In genomic region chr11:353315-353857, GRCh38 we compare ENCODE assay signal across 8 cellular contexts. TPM values are rescaled to one million over a fixed set of nuclear protein-coding genes. Genes with fewer than 3 reads are reported as not detected.
DNase-seq lines count a peak whose midpoint lies in the region; ATAC-seq and TF ChIP-seq lines count a peak whose summit lies in the region.

No MANE protein-coding gene starts in this region.

- H3K27me3 ChIP-seq in cardiac muscle cell, result no peaks in the 10 kb centered on the region

- peaks cover 6% of the 10 kb centered on the region for H3K4me1 ChIP-seq in cardiac muscle cell (ENCODE audit: low read depth)

- BruUV-seq in Calu3 (replicated peaks; lab: Mats Ljungman, UMichigan), result no TSS peak

- POLR2A ChIA-PET in WTC11 (lab: Charles Lee), result no interaction called here

- peaks cover 20% of the 10 kb centered on the region for H3K27me3 Mint-ChIP-seq in Calu3 (ENCODE audit: unreplicated experiment)
- H3K27me3 Mint-ChIP-seq in WTC11 (ENCODE audit: low read depth), result peaks cover 5% of the 10 kb centered on the region

- H3K4me3 ChIP-seq in cardiac muscle cell, result no peak overlapping the region

- CTCF ChIA-PET in Calu3 (lab: Charles Lee), result no interaction called here
- CTCF ChIA-PET in WTC11 (lab: Charles Lee), result interaction anchor here (1.1 to 3.9 kb wide), 5 partner anchors 13 to 103 kb away, joined by 3 to 38 read pairs (median 5); no protein-coding TSS in a partner anchor

- no peaks in the 10 kb centered on the region for H3K9me3 Mint-ChIP-seq in Calu3 (ENCODE audit: low read depth, unreplicated experiment)
- peaks cover 5% of the 10 kb centered on the region; the same call in 1 of the 2 replicates for H3K9me3 Mint-ChIP-seq in WTC11

- ATAC-seq in WTC11, result peak; percentile 46
- no peak for ATAC-seq in HG03457 (IDR thresholded peaks at IDR 0.05; ENCODE audit: unreplicated experiment)
- no peak for ATAC-seq in HG02884 (IDR thresholded peaks at IDR 0.05; ENCODE audit: unreplicated experiment)

- no peaks in the 10 kb centered on the region for H3K9me3 ChIP-seq in cardiac muscle cell (ENCODE audit: low read depth)

- no peaks in the 10 kb centered on the region for H3K36me3 ChIP-seq in cardiac muscle cell

- intact Hi-C loops in Calu3 (cut with micrococcal nuclease; ENCODE audit: unreplicated experiment), result loop anchor here (10.0 kb wide), 1 partner anchor 49 kb away; the partner anchor contains the start of gene IFITM2
- intact Hi-C loops in posterior cingulate gyrus (cut with DNase I), result loop anchor here (10.0 kb wide), 2 partner anchors 49 to 99 kb away; partner anchors contain the start of gene IFITM2

- TF ChIP-seq CTCF in Calu3 (IDR thresholded peaks at IDR 0.05; ENCODE audit: unreplicated experiment), result no peak
- no peak for TF ChIP-seq CTCF in WTC11 (IDR thresholded peaks at IDR 0.05)
- TF ChIP-seq CTCF in cardiac muscle cell (IDR thresholded peaks at IDR 0.05; ENCODE audit: low read depth, low read length), result no peak

- H3K36me3 Mint-ChIP-seq in Calu3 (ENCODE audit: insufficient read depth, unreplicated experiment), result peaks cover 6% of the 10 kb centered on the region
- no peaks in the 10 kb centered on the region for H3K36me3 Mint-ChIP-seq in WTC11

- peak overlapping the region; percentile 47 for H3K27ac ChIP-seq in cardiac muscle cell

- H3K4me3 Mint-ChIP-seq in Calu3 (ENCODE audit: low read depth, unreplicated experiment) (no peak overlapping the region), WTC11 (no peak overlapping the region)

- H3K27ac Mint-ChIP-seq in Calu3 (ENCODE audit: unreplicated experiment) (peak overlapping the region; percentile 4), WTC11 (peak overlapping the region; percentile 80)

- H3K4me1 Mint-ChIP-seq in Calu3 (ENCODE audit: low read depth, unreplicated experiment) (peaks cover 30% of the 10 kb centered on the region), WTC11 (peaks cover 38% of the 10 kb centered on the region)

- DNase-seq in Calu3, result peak; percentile 25
- DNase-seq in WTC11 (ENCODE audit: low spot score), result no peak
- DNase-seq in cardiac muscle cell (ENCODE audit: low read depth in 1 of 2, low spot score in 1 of 2), result peak in 1 of 2 donors; percentile 91
- DNase-seq in posterior cingulate gyrus, result peak in 8 of 10 donors; percentile 57 to 92 (median 73)
- DNase-seq in germinal center (ENCODE audit: low spot score), result no peak
- no peak for DNase-seq in MV-4-11 (lab: John Stamatoyannopoulos, UW)

TF ChIP-seq in WTC11, 78 proteins besides CTCF, POLR2A, EP300 and RAD21:
- no peak for TF ChIP-seq FOXJ3 (CRISPR knock-in tag; IDR thresholded peaks at IDR 0.05; ENCODE audit: borderline replicate concordance)
- TF ChIP-seq ETV6 (CRISPR knock-in tag; IDR thresholded peaks at IDR 0.05), result no peak
- TF ChIP-seq GABPB1 (CRISPR knock-in tag; IDR thresholded peaks at IDR 0.05), result no peak
- no peak for TF ChIP-seq ZBTB21 (CRISPR knock-in tag; IDR thresholded peaks at IDR 0.05; ENCODE audit: borderline replicate concordance)
- TF ChIP-seq ZNF232 (CRISPR knock-in tag; IDR thresholded peaks at IDR 0.05), result no peak
- TF ChIP-seq RORB (CRISPR knock-in tag; IDR thresholded peaks at IDR 0.05), result no peak
- no peak for TF ChIP-seq ZSCAN18 (CRISPR knock-in tag; IDR thresholded peaks at IDR 0.05)
- no peak for TF ChIP-seq SMAD3 (CRISPR knock-in tag; IDR thresholded peaks at IDR 0.05; ENCODE audit: borderline replicate concordance)
- TF ChIP-seq TEAD1 (CRISPR knock-in tag; IDR thresholded peaks at IDR 0.05), result no peak
- no peak for TF ChIP-seq IRF2 (CRISPR knock-in tag; IDR thresholded peaks at IDR 0.05; ENCODE audit: borderline replicate concordance, low read depth)
- TF ChIP-seq ZNF671 (CRISPR knock-in tag; IDR thresholded peaks at IDR 0.05), result no peak
- TF ChIP-seq KAT7 (CRISPR knock-in tag; IDR thresholded peaks at IDR 0.05; ENCODE audit: borderline replicate concordance), result no peak

RNA-seq across cellular contexts. Expression of gene B4GALNT4, which starts 15.9 kb away (rescaled TPM):
- total RNA-seq in Calu3 (2022) (1.9 and 4.6 TPM in 2 replicates), WTC11 (2021) (88.0 to 113 TPM (median 97.8 TPM) in 3 replicates), cardiac muscle cell (77.4 and 94.4 TPM in 2 replicates)
- polyA plus RNA-seq in cardiac muscle cell, result 35.8 and 44.1 TPM in 2 replicates

RNA-seq across cellular contexts. Expression of gene IFITM3, which starts 32.7 kb away (rescaled TPM):
- total RNA-seq in Calu3 (2022) (264 and 492 TPM in 2 replicates), WTC11 (2021) (381 to 503 TPM (median 481 TPM) in 3 replicates), cardiac muscle cell (108 and 137 TPM in 2 replicates)
- polyA plus RNA-seq in cardiac muscle cell, result 498 and 585 TPM in 2 replicates

RNA-seq across cellular contexts. Expression of gene IFITM1, which starts 39.5 kb away (rescaled TPM):
- 45.6 and 179 TPM in 2 replicates for total RNA-seq in Calu3 (2022)
- total RNA-seq in WTC11 (2021), result 544 to 679 TPM (median 640 TPM) in 3 replicates
- 47.2 and 68.9 TPM in 2 replicates for total RNA-seq in cardiac muscle cell
- 74.3 and 154 TPM in 2 replicates for polyA plus RNA-seq in cardiac muscle cell

RNA-seq across cellular contexts. Expression of gene PKP3, which starts 40.6 kb away (rescaled TPM):
- total RNA-seq in Calu3 (2022) (128 and 154 TPM in 2 replicates), WTC11 (2021) (17.3 to 23.4 TPM (median 21.4 TPM) in 3 replicates), cardiac muscle cell (0.09 and 0.70 TPM in 2 replicates)
- 0.57 TPM in 1 of 2 replicates, not detected in the other for polyA plus RNA-seq in cardiac muscle cell

RNA-seq across cellular contexts. Expression of gene IFITM2, which starts 45.8 kb away (rescaled TPM):
- total RNA-seq in Calu3 (2022) (29.1 and 117 TPM in 2 replicates), WTC11 (2021) (436 to 616 TPM (median 577 TPM) in 3 replicates), cardiac muscle cell (71.6 and 84.8 TPM in 2 replicates)
- 267 and 368 TPM in 2 replicates for polyA plus RNA-seq in cardiac muscle cell

Comparison
In these comparisons a context has a peak if more than half of its experiments do, and no peak if none do; other contexts are left out.
1. DNase-seq: peak in Calu3 (single experiment) and posterior cingulate gyrus (8 of 10); none in WTC11 (single experiment), germinal center (single experiment) and MV-4-11 (single experiment).
2. RNA of gene B4GALNT4, which starts 15.9 kb away (total RNA-seq): 77.4 to 94.4 TPM in cardiac muscle cell and 88.0 to 113 TPM in WTC11; 1.9 to 4.6 TPM in Calu3; every median in the first group is over 10 times any median in the second.